Comparison of ENCODE assay signal across 8 cellular contexts in genomic region chr4:71941001-71941400, GRCh38.
DNase-seq lines count a peak whose midpoint lies in the region; ATAC-seq, FAIRE-seq and TF ChIP-seq lines count a peak whose summit lies in the region.

No MANE protein-coding gene starts in this region.

- H4K20me1 ChIP-seq in Loucy (ENCODE audit: insufficient read depth, low read length, poor library complexity, severe bottlenecking), result no peaks in the 10 kb centered on the region
- no peaks in the 10 kb centered on the region for H4K20me1 ChIP-seq in H1 (replicated peaks in 1 of 2; ENCODE audit: control insufficient read depth in 1 of 2, insufficient read depth in 2 of 2, low read length in 2 of 2)
- H4K20me1 ChIP-seq in smooth muscle cell (ENCODE audit: low read depth), result no peaks in the 10 kb centered on the region

- H3K4me2 ChIP-seq in Loucy (ENCODE audit: low read depth, low read length, poor library complexity, severe bottlenecking), result no peak overlapping the region
- H3K4me2 ChIP-seq in H1 (ENCODE audit: insufficient read depth in 1 of 2, low read depth in 2 of 2, low read length in 2 of 2), result no peak overlapping the region
- no peak overlapping the region for H3K4me2 ChIP-seq in smooth muscle cell

- no peak for TF ChIP-seq POLR2A in H1 (IDR thresholded peaks at IDR 0.05; ENCODE audit: control extremely low read depth in 1 of 2, low read depth in 2 of 2, low read length in 2 of 2)

- H3K4me1 ChIP-seq in Loucy (ENCODE audit: insufficient read depth, low read length, poor library complexity, severe bottlenecking) (no peaks in the 10 kb centered on the region), H1 (replicated peaks in 1 of 4; ENCODE audit: control insufficient read depth in 3 of 4, insufficient read depth in 4 of 4, low read length in 3 of 4) (no peaks in the 10 kb centered on the region), smooth muscle cell (ENCODE audit: low read depth) (no peaks in the 10 kb centered on the region)

- H3K18ac ChIP-seq in H1 (ENCODE audit: extremely low read depth, low read length), result no peak overlapping the region; the same call in 1 of the 2 replicates

- no peak overlapping the region for H2BK20ac ChIP-seq in H1 (ENCODE audit: low read length)

- no peak overlapping the region for H3K4ac ChIP-seq in H1 (replicated peaks; ENCODE audit: insufficient read length, low read depth, low read length)

- no peaks in the 10 kb centered on the region for H3K23me2 ChIP-seq in H1 (ENCODE audit: low read depth, low read length)

- no peak overlapping the region for H2BK5ac ChIP-seq in H1 (ENCODE audit: low read depth, low read length)

- no peak overlapping the region for H3K56ac ChIP-seq in H1 (replicated peaks; ENCODE audit: insufficient read length, low read depth, low read length)

- H3K79me2 ChIP-seq in Loucy (ENCODE audit: insufficient read depth, low read length), result no peaks in the 10 kb centered on the region
- no peaks in the 10 kb centered on the region for H3K79me2 ChIP-seq in H1 (ENCODE audit: control insufficient read depth in 1 of 2, insufficient read depth in 2 of 2, low read length in 2 of 2)
- H3K79me2 ChIP-seq in smooth muscle cell (ENCODE audit: low read depth), result no peaks in the 10 kb centered on the region

- no peak overlapping the region for H3K23ac ChIP-seq in H1 (ENCODE audit: insufficient read length)

- no peaks in the 10 kb centered on the region for H3F3A ChIP-seq in Loucy (ENCODE audit: low read depth)
- H3F3A ChIP-seq in smooth muscle cell (ENCODE audit: low read depth), result no peaks in the 10 kb centered on the region

- H2AFZ ChIP-seq in Loucy (ENCODE audit: low read length) (no peak overlapping the region), H1 (ENCODE audit: low read length) (no peak overlapping the region), smooth muscle cell (ENCODE audit: low read depth) (no peak overlapping the region)

- no peaks in the 10 kb centered on the region for H3K9me2 ChIP-seq in Loucy (replicated peaks; ENCODE audit: low read depth, low read length)

- H4K91ac ChIP-seq in H1 (replicated peaks; ENCODE audit: insufficient read length, low read length), result no peak overlapping the region

- H3K36me3 ChIP-seq in Loucy (ENCODE audit: insufficient read depth, low read length), result no peaks in the 10 kb centered on the region
- H3K36me3 ChIP-seq in H1 (ENCODE audit: control insufficient read depth in 2 of 4, insufficient read depth in 4 of 4, low read length in 3 of 4), result peaks cover 0 to 11% (median 0%) of the 10 kb centered on the region in 4 experiments; a peak in 2 of 8 replicates
- no peaks in the 10 kb centered on the region for H3K36me3 ChIP-seq in smooth muscle cell (ENCODE audit: low read depth)

- POLR2A ChIA-PET in H1 (lab: Charles Lee; ENCODE audit: partially characterized antibody), result no interaction called here

- no peak for ATAC-seq in GM21529 (IDR thresholded peaks at IDR 0.05; ENCODE audit: unreplicated experiment)

- H3K9me3 ChIP-seq in Loucy (ENCODE audit: insufficient read depth, low read depth, low read length), result no peaks in the 10 kb centered on the region
- H3K9me3 ChIP-seq in H1 (ENCODE audit: insufficient read depth in 2 of 2, low read depth in 1 of 2, low read length in 1 of 2), result peaks cover 17 to 18% of the 10 kb centered on the region in 2 experiments; a peak in 3 of 4 replicates
- no peaks in the 10 kb centered on the region for H3K9me3 ChIP-seq in smooth muscle cell (replicated peaks; ENCODE audit: low read depth)

- H3K9ac ChIP-seq in Loucy (ENCODE audit: low read depth, low read length, poor library complexity, severe bottlenecking) (no peak overlapping the region), H1 (replicated peaks in 1 of 4; ENCODE audit: extremely low read depth in 1 of 4, low read depth in 3 of 4, low read length in 3 of 4) (no peak overlapping the region), smooth muscle cell (ENCODE audit: low read depth) (no peak overlapping the region)

- FAIRE-seq in H1 (lab: Jason Lieb, UNC), result peak; percentile 87

- no peak overlapping the region for H3K14ac ChIP-seq in H1 (ENCODE audit: insufficient read length)

- H4K5ac ChIP-seq in H1 (ENCODE audit: insufficient read length, low read depth, low read length), result peak overlapping the region; percentile 97

- H2BK120ac ChIP-seq in H1 (replicated peaks; ENCODE audit: low read depth, low read length), result no peak overlapping the region

- no peak overlapping the region for H2AK5ac ChIP-seq in H1 (ENCODE audit: low read depth, low read length)

- no peak overlapping the region for H2BK15ac ChIP-seq in H1 (ENCODE audit: low read length)

- WGBS in H1 (ENCODE audit: extremely low coverage in 1 of 2, insufficient coverage in 1 of 2, insufficient read length in 1 of 2, insufficient replicate concordance in 2 of 2, low coverage in 1 of 2, low lambda C conversion rate in 2 of 2, missing lambda C conversion rate in 1 of 2), 2 experiments, result 65% methylated on average over 1 of the region's 1 CpG; no CpG with 5 or more reads in 1 of the 2 experiments
- 61% methylated on average over 1 of the region's 1 CpG for WGBS in smooth muscle cell (ENCODE audit: low lambda C conversion rate)

- H4K8ac ChIP-seq in H1 (ENCODE audit: extremely low read depth, insufficient read depth, low read length), result no peak overlapping the region

- peak; percentile 8 to 39 for DNase-seq in SHP77 (lab: John Stamatoyannopoulos, UW)
- DNase-seq in SHP77 treated with DMSO at 0.1 percent for 48 hours (lab: John Stamatoyannopoulos, UW), result no peak
- DNase-seq in H1 (ENCODE audit: low read depth in 1 of 2, low spot score in 2 of 2), result peak in 1 of 2 experiments; percentile 7
- no peak for DNase-seq in smooth muscle cell (lab: John Stamatoyannopoulos, UW; ENCODE audit: unreplicated experiment)
- no peak for DNase-seq in activated CD4-positive, alpha-beta T cell treated with anti-CD3 and anti-CD28 coated beads, Interleukin-2, amount 50 U/mL, for 1 hour
- DNase-seq in hippocampal formation (lab: John Stamatoyannopoulos, UW), result no peak

- no peak overlapping the region for H2BK12ac ChIP-seq in H1 (ENCODE audit: low read depth, low read length)

- no peak for TF ChIP-seq EP300 in H1 (IDR thresholded peaks at IDR 0.05; ENCODE audit: borderline replicate concordance in 1 of 2, low read depth in 2 of 2, low read length in 2 of 2)

- H3K4me3 ChIP-seq in Loucy (ENCODE audit: low read length, poor library complexity, severe bottlenecking) (no peak overlapping the region), H1 (ENCODE audit: extremely low read depth in 1 of 4, insufficient read depth in 2 of 4, low read depth in 3 of 4, low read length in 4 of 4) (peak overlapping the region in 1 of 4 experiments; percentile 12; a peak in 1 of 8 replicates), smooth muscle cell (no peak overlapping the region)

- H3K27me3 ChIP-seq in Loucy (ENCODE audit: insufficient read depth, low read length, poor library complexity, severe bottlenecking), result no peaks in the 10 kb centered on the region
- H3K27me3 ChIP-seq in H1 (replicated peaks in 1 of 4; ENCODE audit: control insufficient read depth in 3 of 4, extremely low read depth in 1 of 4, insufficient read depth in 3 of 4, low read length in 3 of 4), result no peaks in the 10 kb centered on the region
- H3K27me3 ChIP-seq in smooth muscle cell (ENCODE audit: low read depth), result no peaks in the 10 kb centered on the region

- no peaks in the 10 kb centered on the region for H3K79me1 ChIP-seq in H1 (ENCODE audit: low read depth, low read length)

- CTCF ChIA-PET in H1 (lab: Charles Lee; ENCODE audit: partially characterized antibody), result no interaction called here

- TF ChIP-seq RAD21 in H1 (IDR thresholded peaks at IDR 0.05 in 1 of 2, conservative IDR thresholded peaks at IDR 0.05 in 1 of 2; ENCODE audit: low read depth in 2 of 2, low read length in 2 of 2), result peak; percentile 64 to 76

- TF ChIP-seq CTCF in Loucy (conservative IDR thresholded peaks at IDR 0.05; ENCODE audit: low read length) (peak; percentile 65), H1 (IDR thresholded peaks at IDR 0.05; ENCODE audit: control extremely low read depth in 1 of 3, insufficient read depth in 1 of 3, low read depth in 1 of 3, low read length in 3 of 3) (peak in 2 of 3 experiments; percentile 48; a peak in 3 of 4 replicates), smooth muscle cell (IDR thresholded peaks at IDR 0.05; ENCODE audit: borderline replicate concordance, insufficient read depth, poor library complexity, severe bottlenecking) (peak; percentile 46)

- H3K27ac ChIP-seq in H1 (ENCODE audit: low read depth, low read length), result no peak overlapping the region
- no peak overlapping the region for H3K27ac ChIP-seq in smooth muscle cell (ENCODE audit: low read depth)

TF ChIP-seq in H1, 55 proteins besides CTCF, POLR2A, EP300 and RAD21:
- no peak for TF ChIP-seq CBX8 (IDR thresholded peaks at IDR 0.05; ENCODE audit: borderline replicate concordance, low read depth, low read length)
- no peak for TF ChIP-seq GTF2F1 (IDR thresholded peaks at IDR 0.05; ENCODE audit: borderline replicate concordance, low read depth, low read length)
- TF ChIP-seq SAP30 (IDR thresholded peaks at IDR 0.05; ENCODE audit: insufficient read depth, insufficient replicate concordance, low read length), result no peak
TF ChIP-seq in H1: peak in this region for 0.

Comparison
In these comparisons a context has a peak if more than half of its experiments do, and no peak if none do; other contexts are left out.
1. DNase-seq: peak in SHP77 (2 of 2); none in SHP77 treated with DMSO at 0.1 percent for 48 hours (single experiment), smooth muscle cell (single experiment), activated CD4-positive, alpha-beta T cell treated with anti-CD3 and anti-CD28 coated beads, Interleukin-2, amount 50 U/mL, for 1 hour (single experiment) and hippocampal formation (0 of 2).
2. Peak in every context shown above with its lines, with median percentiles within 50 percentile points of each other: CTCF ChIP-seq.